29 cellular contexts compared by ENCODE assay signal in genomic region chr7:109009636-109010035, GRCh38.
"Had no signal": no experiment of that assay in that cellular context is flagged by ENCODE, and none has a peak within 500 bp of the region (broad histone marks: within the 10 kb centered on the region; RNA-seq: fewer than 3 reads in every experiment).

No MANE protein-coding gene starts in this region.

- ATAC-seq: activated CD4-positive, CD25-positive, alpha-beta regulatory T cell treated with anti-CD3 and anti-CD28 coated beads, Interleukin-2, amount 50 U/mL, for 24 hours; body of pancreas; left cardiac atrium; left ventricle myocardium superior; pancreas; stimulated activated memory B cell treated with anti-CD40 and anti-IgM and Interleukin-4, amounts not matched to agents 10 μg/mL and 1 μg/mL and 100 μg/mL, for 72 hours; stimulated activated naive CD8-positive, alpha-beta T cell treated with anti-CD3 and anti-CD28 coated beads, Interleukin-15, amount 100 ng/mL, for 72 hours had no signal

- H3K4me1 Mint-ChIP-seq: activated naive CD8-positive, alpha-beta T cell treated with anti-CD3 and anti-CD28 coated beads for 36 hours; nephron; stimulated activated memory B cell treated with anti-CD40 and anti-IgM and Interleukin-4, amounts not matched to agents 10 μg/mL and 1 μg/mL and 100 μg/mL, for 72 hours; stimulated activated naive CD8-positive, alpha-beta T cell treated with anti-CD3 and anti-CD28 coated beads, Interleukin-15, amount 100 ng/mL, for 72 hours had no signal

- H3K27ac ChIP-seq: adrenal gland, body of pancreas, cardiac muscle cell, colonic mucosa, pancreas, prostate gland, sigmoid colon, WERI-Rb-1 had no signal

- H3K4me3 ChIP-seq: adrenal gland, body of pancreas, cardiac muscle cell, colonic mucosa, pancreas, prostate gland, sigmoid colon had no signal

- H3K4me1 ChIP-seq: adrenal gland, body of pancreas, colonic mucosa, pancreas, prostate gland, sigmoid colon had no signal

- H3K27me3 Mint-ChIP-seq: activated naive CD8-positive, alpha-beta T cell treated with anti-CD3 and anti-CD28 coated beads for 36 hours; stimulated activated memory B cell treated with anti-CD40 and anti-IgM and Interleukin-4, amounts not matched to agents 10 μg/mL and 1 μg/mL and 100 μg/mL, for 72 hours; stimulated activated naive CD8-positive, alpha-beta T cell treated with anti-CD3 and anti-CD28 coated beads, Interleukin-15, amount 100 ng/mL, for 72 hours had no signal

- H3K9me3 Mint-ChIP-seq: stimulated activated naive CD8-positive, alpha-beta T cell treated with anti-CD3 and anti-CD28 coated beads, Interleukin-15, amount 100 ng/mL, for 72 hours had no signal

- H3K36me3 Mint-ChIP-seq: activated naive CD8-positive, alpha-beta T cell treated with anti-CD3 and anti-CD28 coated beads for 36 hours; stimulated activated memory B cell treated with anti-CD40 and anti-IgM and Interleukin-4, amounts not matched to agents 10 μg/mL and 1 μg/mL and 100 μg/mL, for 72 hours had no signal

- H3K36me3 ChIP-seq: adrenal gland, cardiac muscle cell, colonic mucosa, pancreas, prostate gland, sigmoid colon, WERI-Rb-1 had no signal

- DNase-seq: activated CD4-positive, alpha-beta T cell treated with anti-CD3 and anti-CD28 coated beads for 48 hours; activated CD4-positive, alpha-beta T cell treated with anti-CD3 and anti-CD28 coated beads, Interleukin-2, amount 50 U/mL, for 48 hours; activated CD8-positive, alpha-beta memory T cell treated with anti-CD3 and anti-CD28 coated beads for 24 hours; activated effector memory CD4-positive, alpha-beta T cell treated with Interleukin-2 at 50 U/mL for 16 hours; activated naive CD4-positive, alpha-beta T cell treated with anti-CD3 and anti-CD28 coated beads for 36 hours; activated naive CD8-positive, alpha-beta T cell treated with anti-CD3 and anti-CD28 coated beads for 36 hours; adrenal gland; aorta; body of pancreas; cerebellar nuclear complex; colonic mucosa; effector CD8-positive, alpha-beta T cell; left cardiac atrium; left ventricle myocardium superior; pancreas; retina; sigmoid colon; small intestine; stimulated activated CD4-positive, alpha-beta T cell treated with anti-CD3 and anti-CD28 coated beads, Interleukin-1b, Interleukin-23, amount 100 ng/mL, for 48 hours; stimulated activated CD4-positive, alpha-beta T cell treated with anti-CD3 and anti-CD28 coated beads, Interleukin-4, amount 100 ng/mL, for 4 hours; stimulated activated CD8-positive, alpha-beta memory T cell treated with anti-CD3 and anti-CD28 coated beads, Interleukin-4, amount 100 ng/mL, for 48 hours; stimulated activated naive CD8-positive, alpha-beta T cell treated with anti-CD3 and anti-CD28 coated beads, Interleukin-15, amount 100 ng/mL, for 72 hours; substantia nigra; WERI-Rb-1 had no signal

- H3K27me3 ChIP-seq: adrenal gland, body of pancreas, cardiac muscle cell, colonic mucosa, pancreas, sigmoid colon had no signal

- H3K27ac Mint-ChIP-seq: activated naive CD4-positive, alpha-beta T cell treated with anti-CD3 and anti-CD28 coated beads for 36 hours; activated naive CD8-positive, alpha-beta T cell treated with anti-CD3 and anti-CD28 coated beads for 36 hours; nephron; stimulated activated memory B cell treated with anti-CD40 and anti-IgM and Interleukin-4, amounts not matched to agents 10 μg/mL and 1 μg/mL and 100 μg/mL, for 72 hours; stimulated activated naive CD8-positive, alpha-beta T cell treated with anti-CD3 and anti-CD28 coated beads, Interleukin-15, amount 100 ng/mL, for 72 hours had no signal

- H3K4me3 Mint-ChIP-seq: activated naive CD4-positive, alpha-beta T cell treated with anti-CD3 and anti-CD28 coated beads for 36 hours; activated naive CD8-positive, alpha-beta T cell treated with anti-CD3 and anti-CD28 coated beads for 36 hours; nephron; stimulated activated memory B cell treated with anti-CD40 and anti-IgM and Interleukin-4, amounts not matched to agents 10 μg/mL and 1 μg/mL and 100 μg/mL, for 72 hours; stimulated activated naive CD8-positive, alpha-beta T cell treated with anti-CD3 and anti-CD28 coated beads, Interleukin-15, amount 100 ng/mL, for 72 hours had no signal
